Comparison of ENCODE assay signal across 26 cellular contexts in genomic region chr6:101588343-101588742, GRCh38.
DNase-seq lines count a peak whose midpoint lies in the region; ATAC-seq, FAIRE-seq and TF ChIP-seq lines count a peak whose summit lies in the region.
"Had no signal": no experiment of that assay in that cellular context is flagged by ENCODE, and none has a peak within 500 bp of the region (broad histone marks: within the 10 kb centered on the region; RNA-seq: fewer than 3 reads in every experiment).

No MANE protein-coding gene starts in this region.

- TF ChIP-seq CTCF in H1 (IDR thresholded peaks at IDR 0.05; ENCODE audit: control extremely low read depth in 1 of 3, insufficient read depth in 1 of 3, low read depth in 1 of 3, low read length in 3 of 3) (no peak), progenitor cell of endocrine pancreas (IDR thresholded peaks at IDR 0.05; ENCODE audit: unreplicated experiment) (no peak)

- H3K9ac ChIP-seq in H1 (replicated peaks in 1 of 4; ENCODE audit: extremely low read depth in 1 of 4, low read depth in 3 of 4, low read length in 3 of 4), result no peak overlapping the region
- H3K9ac ChIP-seq: BLaER1 treated with 17β-estradiol and CSF1 and Interleukin-3, amounts not matched to agents 10 nM and 100 nM had no signal

- DNase-seq in left ventricle myocardium superior (no peak), Right ventricle myocardium inferior (ENCODE audit: missing footprints) (no peak), H1 (ENCODE audit: low read depth in 1 of 2, low spot score in 2 of 2) (no peak), progenitor cell of endocrine pancreas (ENCODE audit: low spot score, unreplicated experiment) (no peak), middle frontal gyrus (ENCODE audit: extremely low spot score, low spot score) (no peak), glomerular visceral epithelial cell (ENCODE audit: extremely low spot score) (no peak)
- DNase-seq: 8988T; ACHN; AML-193; BE2C; CD4-positive, alpha-beta T cell; CD8-positive, alpha-beta memory T cell; DMS 273 treated with DMSO at 0.1 percent for 48 hours; DMS79; EL; GDM1; HFFc6 had no signal

- H3K4me1 Mint-ChIP-seq in progenitor cell of endocrine pancreas (ENCODE audit: low read depth), result peaks cover 2% of the 10 kb centered on the region
- H3K4me1 Mint-ChIP-seq: CD14-positive monocyte; CD8-positive, alpha-beta memory T cell; GM23338 had no signal

- no peak overlapping the region for H3K4ac ChIP-seq in H1 (replicated peaks; ENCODE audit: insufficient read length, low read depth, low read length)

- no peaks in the 10 kb centered on the region for H4K20me1 ChIP-seq in H1 (replicated peaks in 1 of 2; ENCODE audit: control insufficient read depth in 1 of 2, insufficient read depth in 2 of 2, low read length in 2 of 2)
- H4K20me1 ChIP-seq: BLaER1 treated with 17β-estradiol and CSF1 and Interleukin-3, amounts not matched to agents 10 nM and 100 nM had no signal

- H2AK5ac ChIP-seq in H1 (ENCODE audit: low read depth, low read length), result no peak overlapping the region

- H3K23ac ChIP-seq in H1 (ENCODE audit: insufficient read length), result no peak overlapping the region

- H3K4me1 ChIP-seq in H1 (replicated peaks in 1 of 4; ENCODE audit: control insufficient read depth in 3 of 4, insufficient read depth in 4 of 4, low read length in 3 of 4), result no peaks in the 10 kb centered on the region
- H3K4me1 ChIP-seq: A549; BE2C; BLaER1 treated with 17β-estradiol and CSF1 and Interleukin-3, amounts not matched to agents 10 nM and 100 nM; HAP-1 had no signal

- intact Hi-C loops in left ventricle myocardium superior (cut with micrococcal nuclease), result no loop called here
- intact Hi-C loops in Right ventricle myocardium inferior (cut with DNase I), result no loop called here

- no peak overlapping the region for H3K18ac ChIP-seq in H1 (ENCODE audit: extremely low read depth, low read length)

- no peak for TF ChIP-seq POLR2A in H1 (IDR thresholded peaks at IDR 0.05; ENCODE audit: control extremely low read depth in 1 of 2, low read depth in 2 of 2, low read length in 2 of 2)

- H2AFZ ChIP-seq in H1 (ENCODE audit: low read length), result no peak overlapping the region
- H2AFZ ChIP-seq: GM23338 had no signal

- CTCF ChIA-PET in H1 (lab: Charles Lee; ENCODE audit: partially characterized antibody), result interaction anchor here (1.0 kb wide), 1 partner anchor 29 kb away, joined by 4 read pairs; no protein-coding TSS in a partner anchor

- H3K27me3 Mint-ChIP-seq in progenitor cell of endocrine pancreas, result no peaks in the 10 kb centered on the region
- H3K27me3 Mint-ChIP-seq: CD4-positive, alpha-beta T cell; CD8-positive, alpha-beta memory T cell had no signal

- no peak overlapping the region for H2BK20ac ChIP-seq in H1 (ENCODE audit: low read length)

- no peaks in the 10 kb centered on the region for H3K9me3 Mint-ChIP-seq in progenitor cell of endocrine pancreas (ENCODE audit: low read depth)
- H3K9me3 Mint-ChIP-seq: GM23338, HFFc6 had no signal

- no peak overlapping the region for H2BK120ac ChIP-seq in H1 (replicated peaks; ENCODE audit: low read depth, low read length)

- no peaks in the 10 kb centered on the region for H3K79me1 ChIP-seq in H1 (ENCODE audit: low read depth, low read length)

- no peak overlapping the region for H3K4me3 Mint-ChIP-seq in progenitor cell of endocrine pancreas (ENCODE audit: low read depth)
- H3K4me3 Mint-ChIP-seq: CD14-positive monocyte; CD4-positive, alpha-beta T cell; CD8-positive, alpha-beta memory T cell; GM23338; HFFc6 had no signal

- no peak overlapping the region for H3K14ac ChIP-seq in H1 (ENCODE audit: insufficient read length)

- TF ChIP-seq RAD21 in H1 (IDR thresholded peaks at IDR 0.05 in 1 of 2, conservative IDR thresholded peaks at IDR 0.05 in 1 of 2; ENCODE audit: low read depth in 2 of 2, low read length in 2 of 2), result no peak

- no peaks in the 10 kb centered on the region for H3K36me3 Mint-ChIP-seq in progenitor cell of endocrine pancreas (ENCODE audit: insufficient read depth)
- H3K36me3 Mint-ChIP-seq: CD14-positive monocyte; CD8-positive, alpha-beta memory T cell had no signal

- no peak overlapping the region for H4K5ac ChIP-seq in H1 (ENCODE audit: insufficient read length, low read depth, low read length)

- no peaks in the 10 kb centered on the region for H3K79me2 ChIP-seq in H1 (ENCODE audit: control insufficient read depth in 1 of 2, insufficient read depth in 2 of 2, low read length in 2 of 2)

- H4K8ac ChIP-seq in H1 (ENCODE audit: extremely low read depth, insufficient read depth, low read length), result no peak overlapping the region

- ATAC-seq in left ventricle myocardium superior (peak; percentile 73), Right ventricle myocardium inferior (no peak), GM18907 (IDR thresholded peaks at IDR 0.05; ENCODE audit: unreplicated experiment) (no peak)
- ATAC-seq: A549, GM12878, GM23338 had no signal

- WGBS in H1 (ENCODE audit: extremely low coverage in 1 of 2, insufficient coverage in 1 of 2, insufficient read length in 1 of 2, insufficient replicate concordance in 2 of 2, low coverage in 1 of 2, low lambda C conversion rate in 2 of 2, missing lambda C conversion rate in 1 of 2), 2 experiments, result 91% methylated on average over 3 of the region's 3 CpGs; no CpG with 5 or more reads in 1 of the 2 experiments

- H3K4me2 ChIP-seq in H1 (ENCODE audit: insufficient read depth in 1 of 2, low read depth in 2 of 2, low read length in 2 of 2), result no peak overlapping the region
- H3K4me2 ChIP-seq: A549; BLaER1 treated with 17β-estradiol and CSF1 and Interleukin-3, amounts not matched to agents 10 nM and 100 nM; GM23338 had no signal

- H3K36me3 ChIP-seq in H1 (ENCODE audit: control insufficient read depth in 2 of 4, insufficient read depth in 4 of 4, low read length in 3 of 4), result no peaks in the 10 kb centered on the region
- H3K36me3 ChIP-seq: BLaER1 treated with 17β-estradiol and CSF1 and Interleukin-3, amounts not matched to agents 10 nM and 100 nM; HAP-1 had no signal

- H3K27me3 ChIP-seq in H1 (replicated peaks in 1 of 4; ENCODE audit: control insufficient read depth in 3 of 4, extremely low read depth in 1 of 4, insufficient read depth in 3 of 4, low read length in 3 of 4), result no peaks in the 10 kb centered on the region
- H3K27me3 ChIP-seq: BE2C; BLaER1 treated with 17β-estradiol and CSF1 and Interleukin-3, amounts not matched to agents 10 nM and 100 nM had no signal

- H3K27ac ChIP-seq in H1 (ENCODE audit: low read depth, low read length), result no peak overlapping the region
- H3K27ac ChIP-seq: A549; BLaER1 treated with 17β-estradiol and CSF1 and Interleukin-3, amounts not matched to agents 10 nM and 100 nM had no signal

- H2BK5ac ChIP-seq in H1 (ENCODE audit: low read depth, low read length), result no peak overlapping the region

- H4K91ac ChIP-seq in H1 (replicated peaks; ENCODE audit: insufficient read length, low read length), result no peak overlapping the region

- no peak overlapping the region for H2BK15ac ChIP-seq in H1 (ENCODE audit: low read length)

- FAIRE-seq in H1 (lab: Jason Lieb, UNC), result no peak
- FAIRE-seq: A549, D721Med, GM12878, H54 had no signal

- H3K9me3 ChIP-seq in H1 (ENCODE audit: insufficient read depth in 2 of 2, low read depth in 1 of 2, low read length in 1 of 2), result no peaks in the 10 kb centered on the region
- H3K9me3 ChIP-seq: A549; BE2C; BLaER1 treated with 17β-estradiol and CSF1 and Interleukin-3, amounts not matched to agents 10 nM and 100 nM; HAP-1 had no signal

- no peaks in the 10 kb centered on the region; the same call in 1 of the 2 replicates for H3K23me2 ChIP-seq in H1 (ENCODE audit: low read depth, low read length)

- no peak for TF ChIP-seq EP300 in H1 (IDR thresholded peaks at IDR 0.05; ENCODE audit: borderline replicate concordance in 1 of 2, low read depth in 2 of 2, low read length in 2 of 2)

- POLR2A ChIA-PET in H1 (lab: Charles Lee; ENCODE audit: partially characterized antibody), result no interaction called here

- H3K56ac ChIP-seq in H1 (replicated peaks; ENCODE audit: insufficient read length, low read depth, low read length), result no peak overlapping the region

- no peak overlapping the region for H3K4me3 ChIP-seq in H1 (ENCODE audit: extremely low read depth in 1 of 4, insufficient read depth in 2 of 4, low read depth in 3 of 4, low read length in 4 of 4)
- H3K4me3 ChIP-seq: A549; BLaER1 treated with 17β-estradiol and CSF1 and Interleukin-3, amounts not matched to agents 10 nM and 100 nM; GM12878; GM23338; HAP-1 had no signal

- peak overlapping the region; percentile 4 for H3K27ac Mint-ChIP-seq in progenitor cell of endocrine pancreas
- H3K27ac Mint-ChIP-seq: CD14-positive monocyte; CD4-positive, alpha-beta T cell; CD8-positive, alpha-beta memory T cell; GM23338; HFFc6 had no signal

- 0 out of 2 replicates have a peak overlapping the region, but pooled peaks have one; percentile 9 for H2BK12ac ChIP-seq in H1 (ENCODE audit: low read depth, low read length)

TF ChIP-seq in H1, 55 proteins besides CTCF, POLR2A, EP300 and RAD21:
- TF ChIP-seq CTBP2 (IDR thresholded peaks at IDR 0.05; ENCODE audit: borderline replicate concordance, insufficient read depth, insufficient read length, low read length) (no peak), GTF2F1 (IDR thresholded peaks at IDR 0.05; ENCODE audit: borderline replicate concordance, low read depth, low read length) (no peak), BCL11A (IDR thresholded peaks at IDR 0.05; ENCODE audit: low read depth in 2 of 2, low read length in 2 of 2) (no peak), ATF3 (IDR thresholded peaks at IDR 0.05; ENCODE audit: insufficient read depth, low read depth, low read length) (no peak)
